6 cellular contexts compared by ENCODE assay signal in the genomic region with DNA sequence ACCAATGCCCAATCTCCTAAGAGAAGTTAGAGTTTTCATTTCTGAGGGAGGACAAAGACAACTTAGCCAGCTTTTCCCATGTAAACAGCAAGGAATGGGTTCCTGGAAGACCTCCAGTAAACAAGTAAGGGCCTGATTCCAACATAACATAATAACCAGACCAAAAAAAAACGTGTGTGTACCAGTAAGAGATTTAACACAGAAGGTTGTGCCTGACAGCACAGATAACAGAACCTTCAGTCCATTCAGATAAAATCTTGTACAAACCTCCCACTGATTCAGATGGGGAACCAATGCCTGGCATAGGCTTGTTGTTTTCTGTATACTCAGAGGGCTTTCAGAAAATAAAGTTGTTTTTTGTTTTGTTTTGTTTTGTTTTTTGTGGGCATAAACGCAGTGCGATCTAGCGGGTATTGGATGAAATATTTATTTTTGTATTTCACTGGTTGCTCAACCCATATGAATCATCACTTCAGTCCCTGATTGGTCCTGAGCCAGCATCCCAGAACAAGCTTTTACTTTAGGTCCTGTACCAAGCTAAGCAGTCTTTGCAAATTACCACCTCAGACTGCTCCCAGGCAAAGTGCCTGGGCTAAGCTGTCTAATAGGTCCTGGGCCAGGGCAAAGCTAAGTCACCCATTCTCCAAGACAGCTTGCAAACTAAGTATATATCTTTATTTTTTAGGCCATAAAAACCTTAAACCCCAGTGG. TPM values are rescaled to one million over a fixed set of nuclear protein-coding genes. Genes with fewer than 3 reads are reported as not detected.
"Had no signal": no experiment of that assay in that cellular context is flagged by ENCODE, and none has a peak within 500 bp of the region (broad histone marks: within the 10 kb centered on the region; RNA-seq: fewer than 3 reads in every experiment).

No MANE protein-coding gene starts in this region.

RNA-seq across cellular contexts. Expression of a gene that starts 8.7 kb away (rescaled TPM):
- total RNA-seq: GM23248, H4, H7, HepG2, HFFc6, HT1080 had no signal
